1 cellular context compared by ENCODE assay signal in genomic region chr10:86486856-86487255, GRCh38.
A peak's percentile ranks its signal among the peaks of the same experiment; 100 is the strongest.
TF ChIP-seq lines count a peak whose summit lies in the region.

No MANE protein-coding gene starts in this region.

TF ChIP-seq in GM12878, 131 proteins besides CTCF, POLR2A, EP300 and RAD21 (continued from another document):
- no peak for TF ChIP-seq PRDM15 (CRISPR knock-in tag; IDR thresholded peaks at IDR 0.05)
- TF ChIP-seq RFX5 (IDR thresholded peaks at IDR 0.05; ENCODE audit: low read depth, low read length) = no peak
- peak; percentile 29; the same call in 1 of the 2 replicates for TF ChIP-seq CREM (IDR thresholded peaks at IDR 0.05; ENCODE audit: low read depth)
- no peak for TF ChIP-seq TAF1 (IDR thresholded peaks at IDR 0.05; ENCODE audit: borderline replicate concordance, low read depth, low read length)
- no peak for TF ChIP-seq ETV6 (conservative IDR thresholded peaks at IDR 0.05 in 1 of 2, IDR thresholded peaks at IDR 0.05 in 1 of 2; ENCODE audit: borderline replicate concordance in 1 of 2, low read depth in 1 of 2)
- no peak for TF ChIP-seq ATF7 (IDR thresholded peaks at IDR 0.05; ENCODE audit: low read depth)
- TF ChIP-seq CBX5 (IDR thresholded peaks at IDR 0.05; ENCODE audit: low read depth) = no peak
- TF ChIP-seq ZNF274 (IDR thresholded peaks at IDR 0.05; ENCODE audit: insufficient read depth, insufficient read length) = no peak
- no peak for TF ChIP-seq ZNF217 (IDR thresholded peaks at IDR 0.05)
- peak; percentile 44 for TF ChIP-seq RUNX3 (IDR thresholded peaks at IDR 0.05; ENCODE audit: low read length)
- TF ChIP-seq, protein P1, sequence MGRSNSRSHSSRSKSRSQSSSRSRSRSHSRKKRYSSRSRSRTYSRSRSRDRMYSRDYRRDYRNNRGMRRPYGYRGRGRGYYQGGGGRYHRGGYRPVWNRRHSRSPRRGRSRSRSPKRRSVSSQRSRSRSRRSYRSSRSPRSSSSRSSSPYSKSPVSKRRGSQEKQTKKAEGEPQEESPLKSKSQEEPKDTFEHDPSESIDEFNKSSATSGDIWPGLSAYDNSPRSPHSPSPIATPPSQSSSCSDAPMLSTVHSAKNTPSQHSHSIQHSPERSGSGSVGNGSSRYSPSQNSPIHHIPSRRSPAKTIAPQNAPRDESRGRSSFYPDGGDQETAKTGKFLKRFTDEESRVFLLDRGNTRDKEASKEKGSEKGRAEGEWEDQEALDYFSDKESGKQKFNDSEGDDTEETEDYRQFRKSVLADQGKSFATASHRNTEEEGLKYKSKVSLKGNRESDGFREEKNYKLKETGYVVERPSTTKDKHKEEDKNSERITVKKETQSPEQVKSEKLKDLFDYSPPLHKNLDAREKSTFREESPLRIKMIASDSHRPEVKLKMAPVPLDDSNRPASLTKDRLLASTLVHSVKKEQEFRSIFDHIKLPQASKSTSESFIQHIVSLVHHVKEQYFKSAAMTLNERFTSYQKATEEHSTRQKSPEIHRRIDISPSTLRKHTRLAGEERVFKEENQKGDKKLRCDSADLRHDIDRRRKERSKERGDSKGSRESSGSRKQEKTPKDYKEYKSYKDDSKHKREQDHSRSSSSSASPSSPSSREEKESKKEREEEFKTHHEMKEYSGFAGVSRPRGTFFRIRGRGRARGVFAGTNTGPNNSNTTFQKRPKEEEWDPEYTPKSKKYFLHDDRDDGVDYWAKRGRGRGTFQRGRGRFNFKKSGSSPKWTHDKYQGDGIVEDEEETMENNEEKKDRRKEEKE (IDR thresholded peaks at IDR 0.05) = no peak
- TF ChIP-seq FOXK2 (IDR thresholded peaks at IDR 0.05) = no peak
